Comparison of ENCODE assay signal across 25 cellular contexts in genomic region chr18:50602466-50602865, GRCh38. TPM values are rescaled to one million over a fixed set of nuclear protein-coding genes. Genes with fewer than 3 reads are reported as not detected.
"Had no signal": no experiment of that assay in that cellular context is flagged by ENCODE, and none has a peak within 500 bp of the region (broad histone marks: within the 10 kb centered on the region; RNA-seq: fewer than 3 reads in every experiment).

No MANE protein-coding gene starts in this region.

- DNase-seq: activated CD4-positive, alpha-beta T cell treated with anti-CD3 and anti-CD28 coated beads, Interleukin-2, amount 50 U/mL, for 1 hour; activated CD8-positive, alpha-beta memory T cell treated with anti-CD3 and anti-CD28 coated beads, Interleukin-2, amount 50 U/mL, for 4 hours; activated effector memory CD4-positive, alpha-beta T cell treated with Interleukin-2 at 50 U/mL for 16 hours; activated naive CD4-positive, alpha-beta T cell treated with anti-CD3 and anti-CD28 coated beads, Interleukin-2, amount 10 ng/mL, durations not matched to agents 7 days and 5 days; activated naive CD8-positive, alpha-beta T cell treated with anti-CD3 and anti-CD28 coated beads, Interleukin-2, amount 50 U/mL, for 24 hours; activated T-cell treated with anti-CD3 and anti-CD28 coated beads, Interleukin-2, amount 50 U/mL, for 4 hours; effector memory CD4-positive, alpha-beta T cell; heart right ventricle; immature natural killer cell; left cardiac atrium; midbrain; sigmoid colon; spleen; stimulated activated CD4-positive, alpha-beta T cell treated with anti-CD3 and anti-CD28 coated beads, Interleukin-4, amount 100 ng/mL, for 4 hours had no signal

- H3K27me3 Mint-ChIP-seq: activated naive CD4-positive, alpha-beta T cell treated with anti-CD3 and anti-CD28 coated beads, Interleukin-2, amount 10 ng/mL, durations not matched to agents 7 days and 5 days; activated naive CD8-positive, alpha-beta T cell treated with anti-CD3 and anti-CD28 coated beads, Interleukin-2, amount 50 U/mL, for 24 hours; dendritic cell treated with granulocyte-macrophage colony-stimulating factor and Interleukin-4, amounts not matched to agents 40 ng/mL and 50 ng/mL, for 4 days had no signal

- H3K4me1 Mint-ChIP-seq: activated naive CD4-positive, alpha-beta T cell treated with anti-CD3 and anti-CD28 coated beads, Interleukin-2, amount 10 ng/mL, durations not matched to agents 7 days and 5 days; activated naive CD8-positive, alpha-beta T cell treated with anti-CD3 and anti-CD28 coated beads, Interleukin-2, amount 50 U/mL, for 24 hours; immature natural killer cell; stimulated activated memory B cell treated with anti-CD40 and anti-IgM and Interleukin-4, amounts not matched to agents 10 μg/mL and 1 μg/mL and 100 μg/mL, for 72 hours had no signal

- H3K27ac Mint-ChIP-seq: activated naive CD4-positive, alpha-beta T cell treated with anti-CD3 and anti-CD28 coated beads, Interleukin-2, amount 10 ng/mL, durations not matched to agents 7 days and 5 days; activated naive CD8-positive, alpha-beta T cell treated with anti-CD3 and anti-CD28 coated beads, Interleukin-2, amount 50 U/mL, for 24 hours; dendritic cell treated with granulocyte-macrophage colony-stimulating factor and Interleukin-4, amounts not matched to agents 40 ng/mL and 50 ng/mL, for 4 days; immature natural killer cell; nephron; stimulated activated memory B cell treated with anti-CD40 and anti-IgM and Interleukin-4, amounts not matched to agents 10 μg/mL and 1 μg/mL and 100 μg/mL, for 72 hours had no signal

- H3K27me3 ChIP-seq: ascending aorta, esophagus muscularis mucosa, gastroesophageal sphincter, sigmoid colon had no signal

- H3K9me3 ChIP-seq: ascending aorta, esophagus muscularis mucosa, gastroesophageal sphincter, heart right ventricle, sigmoid colon, thoracic aorta had no signal

- H3K4me3 ChIP-seq: ascending aorta, esophagus muscularis mucosa, gastroesophageal sphincter, heart right ventricle, sigmoid colon, spleen, thoracic aorta had no signal

- H2AFZ ChIP-seq: parathyroid adenoma had no signal

- H3K4me3 Mint-ChIP-seq: activated naive CD4-positive, alpha-beta T cell treated with anti-CD3 and anti-CD28 coated beads, Interleukin-2, amount 10 ng/mL, durations not matched to agents 7 days and 5 days; activated naive CD8-positive, alpha-beta T cell treated with anti-CD3 and anti-CD28 coated beads, Interleukin-2, amount 50 U/mL, for 24 hours; activated T-cell treated with anti-CD3 and anti-CD28 coated beads, Interleukin-2, amount 50 U/mL, for 4 hours; dendritic cell treated with granulocyte-macrophage colony-stimulating factor and Interleukin-4, amounts not matched to agents 40 ng/mL and 50 ng/mL, for 4 days; immature natural killer cell; nephron; stimulated activated memory B cell treated with anti-CD40 and anti-IgM and Interleukin-4, amounts not matched to agents 10 μg/mL and 1 μg/mL and 100 μg/mL, for 72 hours had no signal

- H3K9me3 Mint-ChIP-seq: activated naive CD4-positive, alpha-beta T cell treated with anti-CD3 and anti-CD28 coated beads, Interleukin-2, amount 10 ng/mL, durations not matched to agents 7 days and 5 days; activated naive CD8-positive, alpha-beta T cell treated with anti-CD3 and anti-CD28 coated beads, Interleukin-2, amount 50 U/mL, for 24 hours; nephron had no signal

- H3K36me3 Mint-ChIP-seq: activated naive CD4-positive, alpha-beta T cell treated with anti-CD3 and anti-CD28 coated beads, Interleukin-2, amount 10 ng/mL, durations not matched to agents 7 days and 5 days; immature natural killer cell; stimulated activated memory B cell treated with anti-CD40 and anti-IgM and Interleukin-4, amounts not matched to agents 10 μg/mL and 1 μg/mL and 100 μg/mL, for 72 hours had no signal

- H3K9ac ChIP-seq: parathyroid adenoma had no signal

- H3K36me3 ChIP-seq: ascending aorta, esophagus muscularis mucosa, gastroesophageal sphincter, heart right ventricle, sigmoid colon, spleen, thoracic aorta had no signal

- H3K4me1 ChIP-seq: ascending aorta, esophagus muscularis mucosa, gastroesophageal sphincter, spleen had no signal

- H3K27ac ChIP-seq: ascending aorta, esophagus muscularis mucosa, gastroesophageal sphincter, heart right ventricle, parathyroid adenoma, sigmoid colon, spleen, thoracic aorta had no signal

RNA-seq across cellular contexts. Expression of gene MAPK4, which starts 42.6 kb away (rescaled TPM):
- total RNA-seq: activated T-cell treated with anti-CD3 and anti-CD28 coated beads, Interleukin-2, amount 50 U/mL, for 4 hours; endothelial cell of umbilical vein; lung microvascular endothelial cell; T-helper 1 cell treated with Interleukin-12 subunit alpha and Interleukin-12 subunit beta and Interleukin-4 antibody, amounts not matched to agents 30 ng/mL and 1 ng/mL, for 36 hours had no signal
- polyA plus RNA-seq: endothelial cell of umbilical vein, immature natural killer cell had no signal
